Comparison of ENCODE assay signal across 11 cellular contexts in the genomic region with DNA sequence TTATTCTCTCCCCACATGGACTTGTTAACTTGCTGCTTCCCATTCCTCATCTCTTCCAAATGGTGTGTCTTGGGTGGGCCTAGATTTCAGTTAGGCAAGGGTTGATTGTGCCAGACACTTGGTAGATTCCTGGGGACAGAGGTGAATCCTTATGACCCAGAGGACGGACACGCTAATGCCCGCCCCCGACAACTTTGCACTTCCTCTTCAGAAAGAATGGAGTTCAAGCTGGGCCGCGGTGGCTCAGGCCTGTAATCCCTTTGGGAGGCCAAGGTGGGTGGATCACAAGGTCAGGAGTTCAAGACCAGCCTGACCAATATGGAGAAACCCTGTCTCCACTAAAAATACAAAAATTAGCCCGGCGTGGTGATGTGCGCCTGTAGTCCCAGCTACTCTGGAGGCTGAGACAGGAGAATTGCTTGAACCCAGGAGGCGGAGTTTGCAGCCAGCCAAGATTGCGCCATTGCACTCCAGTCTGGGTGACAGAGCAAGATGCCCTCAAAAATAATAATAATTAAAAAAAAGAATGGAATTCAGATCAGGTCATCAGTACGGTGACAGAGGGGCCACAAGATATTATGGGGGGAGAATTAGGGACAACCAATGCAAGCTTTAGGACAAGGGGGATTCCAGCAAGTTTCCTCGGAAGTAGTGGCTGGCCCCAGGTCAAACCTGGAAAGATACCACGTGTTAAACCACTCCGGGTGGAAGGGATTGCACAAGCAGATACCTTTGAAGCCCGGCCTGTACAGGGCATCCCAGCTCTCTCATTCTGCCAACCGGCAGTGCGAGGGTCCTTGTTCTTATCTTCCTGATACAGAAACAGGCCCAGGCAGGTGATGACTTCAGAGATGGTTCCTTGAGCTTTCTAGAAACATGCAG. TPM values are rescaled to one million over a fixed set of nuclear protein-coding genes. Genes with fewer than 3 reads are reported as not detected.
DNase-seq lines count a peak whose midpoint lies in the region; ATAC-seq and TF ChIP-seq lines count a peak whose summit lies in the region.
"Had no signal": no experiment of that assay in that cellular context is flagged by ENCODE, and none has a peak within 500 bp of the region (broad histone marks: within the 10 kb centered on the region; RNA-seq: fewer than 3 reads in every experiment).

No MANE protein-coding gene starts in this region.

- no peak overlapping the region for H2BK120ac ChIP-seq in mesenchymal stem cell (ENCODE audit: low read depth, low read length)

- no peak for DNase-seq in activated naive CD4-positive, alpha-beta T cell treated with anti-CD3 and anti-CD28 coated beads, Interleukin-2, amount 10 ng/mL, durations not matched to agents 7 days and 5 days
- no peak for DNase-seq in activated naive CD4-positive, alpha-beta T cell (lab: John Stamatoyannopoulos, UW)
- DNase-seq in adipocyte (ENCODE audit: low read depth) (no peak), mesenchymal stem cell (no peak), type B pancreatic cell (ENCODE audit: extremely low spot score, unreplicated experiment) (no peak), NCI-H2081 treated with DMSO at 0.1 percent for 48 hours (lab: John Stamatoyannopoulos, UW) (no peak)
- no peak for DNase-seq in effector CD4-positive, alpha-beta T cell
- DNase-seq: activated gamma-delta T cell treated with Interleukin-2 at 50 U/mL for 16 hours; stimulated activated CD4-positive, alpha-beta T cell treated with anti-CD3 and anti-CD28 coated beads, Interleukin-12 subunit alpha, Interleukin-12 subunit beta, amount 100 ng/mL, for 4 hours had no signal

- no peak overlapping the region for H3K4me2 ChIP-seq in mesenchymal stem cell (ENCODE audit: low read length, poor library complexity, severe bottlenecking)

- H4K91ac ChIP-seq in mesenchymal stem cell (ENCODE audit: low read length) = no peak overlapping the region

- no peak overlapping the region for H3K27ac Mint-ChIP-seq in activated naive CD4-positive, alpha-beta T cell treated with anti-CD3 and anti-CD28 coated beads, Interleukin-2, amount 10 ng/mL, durations not matched to agents 7 days and 5 days
- no peak overlapping the region for H3K27ac Mint-ChIP-seq in type B pancreatic cell

- H2BK12ac ChIP-seq in mesenchymal stem cell (ENCODE audit: low read length in 2 of 2) = no peak overlapping the region

- peaks cover 32% of the 10 kb centered on the region for H3K36me3 Mint-ChIP-seq in activated naive CD4-positive, alpha-beta T cell treated with anti-CD3 and anti-CD28 coated beads, Interleukin-2, amount 10 ng/mL, durations not matched to agents 7 days and 5 days
- H3K36me3 Mint-ChIP-seq in type B pancreatic cell = no peaks in the 10 kb centered on the region

- H3K36me3 ChIP-seq in adipocyte (ENCODE audit: control insufficient read depth, insufficient read depth, low read length, severe bottlenecking) (no peaks in the 10 kb centered on the region), mesenchymal stem cell (ENCODE audit: control insufficient read depth in 1 of 2, insufficient read depth in 2 of 2, low read depth in 1 of 2, low read length in 2 of 2) (peaks cover 7 to 10% of the 10 kb centered on the region in 2 experiments)

- H3K23ac ChIP-seq in mesenchymal stem cell (ENCODE audit: low read length in 2 of 2) = no peak overlapping the region

- CTCF ChIA-PET in activated naive CD4-positive, alpha-beta T cell treated with anti-CD3 and anti-CD28 coated beads, Interleukin-2, amount 10 ng/mL, durations not matched to agents 7 days and 5 days (lab: Charles Lee) = no interaction called here

- no peak for ATAC-seq in GM18511 (IDR thresholded peaks at IDR 0.05; ENCODE audit: unreplicated experiment)

- H3K4me3 Mint-ChIP-seq in activated naive CD4-positive, alpha-beta T cell treated with anti-CD3 and anti-CD28 coated beads, Interleukin-2, amount 10 ng/mL, durations not matched to agents 7 days and 5 days = peak overlapping the region; percentile 99
- peak overlapping the region; percentile 99 for H3K4me3 Mint-ChIP-seq in type B pancreatic cell

- H3K18ac ChIP-seq in mesenchymal stem cell (ENCODE audit: low read depth in 1 of 2, low read length in 2 of 2) = no peak overlapping the region

- no peak overlapping the region for H3K27ac ChIP-seq in mesenchymal stem cell (ENCODE audit: low read length, poor library complexity, severe bottlenecking)
- H3K27ac ChIP-seq: C4-2B had no signal

- H3K4me3 ChIP-seq in adipocyte (ENCODE audit: low read length) (peak overlapping the region; percentile 81), mesenchymal stem cell (ENCODE audit: insufficient read depth in 1 of 2, low read depth in 1 of 2, low read length in 2 of 2) (peak overlapping the region in 1 of 2 experiments; percentile 94)

- H2AFZ ChIP-seq in mesenchymal stem cell (ENCODE audit: low read depth, low read length) = no peak overlapping the region

- H3K9me3 ChIP-seq in adipocyte (ENCODE audit: control insufficient read depth, low read length) (no peaks in the 10 kb centered on the region), mesenchymal stem cell (ENCODE audit: control insufficient read depth, low read length) (no peaks in the 10 kb centered on the region)

- H3K4me1 ChIP-seq in adipocyte (ENCODE audit: control insufficient read depth, insufficient read depth, low read length) (peaks cover 58% of the 10 kb centered on the region), mesenchymal stem cell (ENCODE audit: control insufficient read depth, insufficient read depth, low read depth, low read length) (peaks cover 36% of the 10 kb centered on the region)

- peak overlapping the region; percentile 94 for H3K9ac ChIP-seq in adipocyte (ENCODE audit: low read length)
- H3K9ac ChIP-seq in mesenchymal stem cell (ENCODE audit: low read length) = peak overlapping the region; percentile 98

- H2AK5ac ChIP-seq in mesenchymal stem cell (ENCODE audit: low read length, severe bottlenecking) = no peak overlapping the region

- H3K14ac ChIP-seq in mesenchymal stem cell (ENCODE audit: low read length in 2 of 2) = peak overlapping the region in 1 of 2 experiments; percentile 26

- peaks cover 9% of the 10 kb centered on the region for H3K79me1 ChIP-seq in mesenchymal stem cell (replicated peaks; ENCODE audit: low read length, poor library complexity, severe bottlenecking)

- no peak overlapping the region for H2BK15ac ChIP-seq in mesenchymal stem cell (ENCODE audit: low read depth, poor library complexity, severe bottlenecking)

- H2BK5ac ChIP-seq in mesenchymal stem cell (ENCODE audit: low read depth, low read length, poor library complexity, severe bottlenecking) = no peak overlapping the region

- H3K9me3 Mint-ChIP-seq in activated naive CD4-positive, alpha-beta T cell treated with anti-CD3 and anti-CD28 coated beads, Interleukin-2, amount 10 ng/mL, durations not matched to agents 7 days and 5 days = no peaks in the 10 kb centered on the region
- no peaks in the 10 kb centered on the region for H3K9me3 Mint-ChIP-seq in type B pancreatic cell

- no peak for TF ChIP-seq CTCF in type B pancreatic cell (conservative IDR thresholded peaks at IDR 0.05)

- 97% methylated on average over 17 of the region's 18 CpGs for WGBS in mesenchymal stem cell

- peaks cover 66% of the 10 kb centered on the region for H3K4me1 Mint-ChIP-seq in activated naive CD4-positive, alpha-beta T cell treated with anti-CD3 and anti-CD28 coated beads, Interleukin-2, amount 10 ng/mL, durations not matched to agents 7 days and 5 days
- H3K4me1 Mint-ChIP-seq in type B pancreatic cell (ENCODE audit: unreplicated experiment) = peaks cover 42% of the 10 kb centered on the region

- H4K8ac ChIP-seq in mesenchymal stem cell (ENCODE audit: low read length) = no peak overlapping the region

- H3K27me3 ChIP-seq in adipocyte (replicated peaks; ENCODE audit: control insufficient read depth, insufficient read depth, low read length) (no peaks in the 10 kb centered on the region), mesenchymal stem cell (ENCODE audit: control insufficient read depth in 1 of 2, insufficient read depth in 1 of 2, low read length in 2 of 2) (no peaks in the 10 kb centered on the region)

- H3K4ac ChIP-seq in mesenchymal stem cell (ENCODE audit: low read depth in 1 of 2, low read length in 2 of 2) = no peak overlapping the region

- no peaks in the 10 kb centered on the region for H3K27me3 Mint-ChIP-seq in activated naive CD4-positive, alpha-beta T cell treated with anti-CD3 and anti-CD28 coated beads, Interleukin-2, amount 10 ng/mL, durations not matched to agents 7 days and 5 days
- no peaks in the 10 kb centered on the region for H3K27me3 Mint-ChIP-seq in type B pancreatic cell

RNA-seq across cellular contexts. Expression of gene MYO9B, which starts 2.7 kb away (rescaled TPM):
- 49.4 TPM for polyA plus RNA-seq in mesenchymal stem cell (2013, experiment 1 of 2)
- 51.6 TPM for polyA plus RNA-seq in mesenchymal stem cell (2013, experiment 2 of 2)
- total RNA-seq in type B pancreatic cell (ENCODE audit: low replicate concordance) = 71.7 and 83.8 TPM in 2 replicates

RNA-seq across cellular contexts. Expression of gene HAUS8, which starts 3.0 kb away (rescaled TPM):
- 5.1 TPM for polyA plus RNA-seq in mesenchymal stem cell (2013, experiment 1 of 2)
- polyA plus RNA-seq in mesenchymal stem cell (2013, experiment 2 of 2) = 6.6 TPM
- 10.7 and 18.8 TPM in 2 replicates for total RNA-seq in type B pancreatic cell (ENCODE audit: low replicate concordance)

RNA-seq across cellular contexts. Expression of gene CPAMD8, which starts 51.7 kb away (rescaled TPM):
- 3.7 TPM for polyA plus RNA-seq in mesenchymal stem cell (2013, experiment 1 of 2)
- polyA plus RNA-seq in mesenchymal stem cell (2013, experiment 2 of 2) = 3.3 TPM
- 27.6 and 42.9 TPM in 2 replicates for total RNA-seq in type B pancreatic cell (ENCODE audit: low replicate concordance)
